ENCODE assay signal across 6 cellular contexts in the genomic region with DNA sequence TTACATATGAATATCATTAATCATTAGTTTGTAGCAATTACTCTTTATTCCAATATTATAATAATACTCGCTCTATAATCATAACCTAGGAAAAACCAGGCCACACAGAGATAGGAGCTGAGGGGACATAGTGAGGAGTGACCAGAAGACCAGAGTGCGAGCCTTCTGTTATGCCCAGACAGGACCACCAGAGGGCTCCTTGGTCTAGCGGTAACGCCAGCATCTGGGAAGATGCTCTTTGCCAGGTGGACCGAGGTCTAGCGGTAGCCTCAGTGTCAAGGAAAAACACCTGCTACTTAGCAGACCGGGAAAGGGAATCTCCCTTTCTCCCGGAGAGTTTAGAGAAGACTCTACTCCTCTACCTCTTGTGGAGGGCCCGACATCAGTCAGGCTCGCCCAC. TPM values are rescaled to one million over a fixed set of nuclear protein-coding genes. Genes with fewer than 3 reads are reported as not detected.
DNase-seq lines count a peak whose midpoint lies in the region; TF ChIP-seq lines count a peak whose summit lies in the region.
"Not testable (repeated sequence)": the region's sequence is repeated elsewhere in the genome, so short reads cannot be mapped to it uniquely, and the experiment has no call there.

No MANE protein-coding gene starts in this region.

- H3K27me3 Mint-ChIP-seq in neural progenitor cell (ENCODE audit: insufficient read depth, low read depth): not testable (repeated sequence)

- not testable (repeated sequence) for H3K27ac Mint-ChIP-seq in neural progenitor cell

- not testable (repeated sequence) for H3K27me3 ChIP-seq in neural progenitor cell

- peaks cover 11% of the 10 kb centered on the region for H4K20me1 ChIP-seq in neural progenitor cell (ENCODE audit: low read depth)

- not testable (repeated sequence) for H3K4me3 ChIP-seq in AG04449 (ENCODE audit: low read depth, low read length); astrocyte of the cerebellum (ENCODE audit: low read depth, low read length); fibroblast of the aortic adventitia (ENCODE audit: low read depth, low read length); neural progenitor cell

- H3K4me3 Mint-ChIP-seq in neural progenitor cell: not testable (repeated sequence)

- in situ Hi-C loops in GM13977 (cut with MboI; ENCODE audit: low pct_unique_long_range_greater_than_20kb, low sequenced_read_pairs, unreplicated experiment); astrocyte of the cerebellum (cut with HindIII; ENCODE audit: low sequenced_read_pairs): not testable (repeated sequence)

- peak overlapping the region; percentile 80 for H3K27ac ChIP-seq in RWPE1
- H3K27ac ChIP-seq in neural progenitor cell: not testable (repeated sequence)

- not testable (repeated sequence) for H3K9ac ChIP-seq in neural progenitor cell

- TF ChIP-seq CTCF in AG04449 (IDR thresholded peaks at IDR 0.05; ENCODE audit: insufficient read depth, low read length, missing control alignments): peak; percentile 19
- TF ChIP-seq CTCF in GM13977 (IDR thresholded peaks at IDR 0.05; ENCODE audit: extremely low read depth, insufficient read depth, missing control alignments): peak; percentile 32
- 0 out of 2 replicates have a peak, but pooled peaks have one; percentile 23 for TF ChIP-seq CTCF in RWPE1 (conservative IDR thresholded peaks at IDR 0.05; ENCODE audit: low read depth)
- TF ChIP-seq CTCF in astrocyte of the cerebellum (IDR thresholded peaks at IDR 0.05; ENCODE audit: low read depth, low read length, missing control alignments): peak; percentile 30
- TF ChIP-seq CTCF in fibroblast of the aortic adventitia (IDR thresholded peaks at IDR 0.05; ENCODE audit: insufficient read depth, low read length): peak; percentile 44
- TF ChIP-seq CTCF in neural progenitor cell (IDR thresholded peaks at IDR 0.05): peak; percentile 51

- H3K4me2 ChIP-seq in neural progenitor cell: not testable (repeated sequence)

- H3F3A ChIP-seq in neural progenitor cell (ENCODE audit: low read depth): not testable (repeated sequence)

- peaks cover 50% of the 10 kb centered on the region for H3K36me3 Mint-ChIP-seq in neural progenitor cell

- POLR2A ChIA-PET in AG04449 (lab: Yijun Ruan, JAX); RWPE1 (lab: Yijun Ruan, JAX; ENCODE audit: low non-redundant PET): not testable (repeated sequence)

- peaks cover 96% of the 10 kb centered on the region for H3K79me2 ChIP-seq in neural progenitor cell (ENCODE audit: low read depth)

- peaks cover 13% of the 10 kb centered on the region for H3K4me1 Mint-ChIP-seq in neural progenitor cell

- H2AFZ ChIP-seq in neural progenitor cell (replicated peaks): not testable (repeated sequence)

- CTCF ChIA-PET in AG04449 (lab: Yijun Ruan, JAX); RWPE1 (lab: Yijun Ruan, JAX): not testable (repeated sequence)

- H3K4me1 ChIP-seq in neural progenitor cell: not testable (repeated sequence)

- H3K36me3 ChIP-seq in neural progenitor cell: not testable (repeated sequence)

- peaks cover 30% of the 10 kb centered on the region for H3K9me3 Mint-ChIP-seq in neural progenitor cell

- not testable (repeated sequence) for H3K9me3 ChIP-seq in neural progenitor cell (ENCODE audit: low read depth)

- DNase-seq in AG04449 (ENCODE audit: low read depth, low spot score); GM13977 (ENCODE audit: low spot score); RWPE1 (ENCODE audit: low spot score); astrocyte of the cerebellum (ENCODE audit: low read depth); fibroblast of the aortic adventitia (ENCODE audit: low read depth): not testable (repeated sequence)
- DNase-seq in neural progenitor cell (ENCODE audit: low spot score): peak; percentile 25

RNA-seq across cellular contexts. Expression of gene WDR27, which starts 4.7 kb away (rescaled TPM):
- 19.9 and 36.8 TPM in 2 replicates for total RNA-seq in fibroblast of the aortic adventitia (ENCODE audit: low replicate concordance)
- total RNA-seq in neural progenitor cell (ENCODE audit: low replicate concordance): 69.0 and 89.0 TPM in 2 replicates

RNA-seq across cellular contexts. Expression of gene C6orf120, which starts 4.8 kb away (rescaled TPM):
- 47.2 and 57.1 TPM in 2 replicates for total RNA-seq in fibroblast of the aortic adventitia (ENCODE audit: low replicate concordance)
- total RNA-seq in neural progenitor cell (ENCODE audit: low replicate concordance): 38.8 and 42.4 TPM in 2 replicates

RNA-seq across cellular contexts. Expression of gene PHF10, which starts 27.2 kb away (rescaled TPM):
- total RNA-seq in fibroblast of the aortic adventitia (ENCODE audit: low replicate concordance) (10.5 and 18.9 TPM in 2 replicates), neural progenitor cell (ENCODE audit: low replicate concordance) (25.6 and 43.0 TPM in 2 replicates)

RNA-seq across cellular contexts. Expression of gene DYNLT2, which starts 54.3 kb away (rescaled TPM):
- 1.7 and 2.0 TPM in 2 replicates for total RNA-seq in fibroblast of the aortic adventitia (ENCODE audit: low replicate concordance)
- 3.3 and 4.7 TPM in 2 replicates for total RNA-seq in neural progenitor cell (ENCODE audit: low replicate concordance)

RNA-seq across cellular contexts. Expression of gene ERMARD, which starts 54.3 kb away (rescaled TPM):
- total RNA-seq in fibroblast of the aortic adventitia (ENCODE audit: low replicate concordance): 15.0 and 18.3 TPM in 2 replicates
- total RNA-seq in neural progenitor cell (ENCODE audit: low replicate concordance): 23.9 and 31.4 TPM in 2 replicates
